18 cellular contexts compared by ENCODE assay signal in genomic region chr7:156739596-156739995, GRCh38.
"Had no signal": no experiment of that assay in that cellular context is flagged by ENCODE, and none has a peak within 500 bp of the region (broad histone marks: within the 10 kb centered on the region; RNA-seq: fewer than 3 reads in every experiment).

No MANE protein-coding gene starts in this region.

- DNase-seq: KBM-7, MG63, NCI-H1092, NCI-H1105 treated with DMSO at 0.1 percent for 48 hours, NCI-H1417 treated with DMSO at 0.1 percent for 48 hours, NCI-H146, NCI-H1694 treated with DMSO at 0.1 percent for 48 hours, NCI-H1930, NCI-H2081, NCI-H2107, NCI-H2227 treated with DMSO at 0.1 percent for 48 hours, NCI-H524, NCI-H526 treated with DMSO at 0.1 percent for 48 hours, NCI-H748 treated with DMSO at 0.1 percent for 48 hours, SHP77, SK-N-SH had no signal

- H3K9me3 ChIP-seq: MG63 had no signal

- H3K4me2 ChIP-seq: SK-N-SH had no signal

- H3K4me3 ChIP-seq: MG63 had no signal

- H3K27ac ChIP-seq: RWPE1 had no signal

- ATAC-seq: Panc1 had no signal

- H3K27me3 ChIP-seq: MG63 had no signal

- H3K9ac ChIP-seq: SK-N-SH had no signal

- H3K36me3 ChIP-seq: MG63 had no signal
